ENCODE assay signal across 8 cellular contexts in genomic region chr4:5050520-5050955, GRCh38. TPM values are rescaled to one million over a fixed set of nuclear protein-coding genes. Genes with fewer than 3 reads are reported as not detected.
A peak's percentile ranks its signal among the peaks of the same experiment; 100 is the strongest.
DNase-seq lines count a peak whose midpoint lies in the region; ATAC-seq and TF ChIP-seq lines count a peak whose summit lies in the region.

No MANE protein-coding gene starts in this region.

- CTCF ChIA-PET in Panc1 (lab: Charles Lee), result interaction anchor here (1.5 kb wide), 1 partner anchor 762 kb away, joined by 5 read pairs; no protein-coding TSS in a partner anchor

- intact Hi-C loops in Panc1 (cut with micrococcal nuclease; ENCODE audit: unreplicated experiment) (loop anchor here (2.0 to 10.0 kb wide), 3 partner anchors 324 to 742 kb away; no protein-coding TSS in a partner anchor), sciatic nerve (cut with DNase I) (no loop called here)

- in situ Hi-C loops in Panc1 (cut with HindIII; ENCODE audit: low pct_unique_long_range_greater_than_20kb, low sequenced_read_pairs), result no loop called here

- H3K27ac ChIP-seq in HL-60 (replicated peaks), result no peak overlapping the region
- H3K27ac ChIP-seq in Panc1 (ENCODE audit: low read length), result peak overlapping the region; percentile 51

- H3K27me3 ChIP-seq in HL-60 (ENCODE audit: insufficient read depth, poor library complexity, severe bottlenecking) (peaks cover 25% of the 10 kb centered on the region), Panc1 (ENCODE audit: control insufficient read depth, insufficient read depth, low read length) (no peaks in the 10 kb centered on the region)

- peak; percentile 82 for ATAC-seq in Panc1
- ATAC-seq in sciatic nerve, result peak; percentile 93

- POLR2A ChIA-PET in Panc1 (lab: Charles Lee), result no interaction called here

- DNase-seq in NCI-H146 (lab: John Stamatoyannopoulos, UW), result peak; percentile 31
- no peak for DNase-seq in NCI-H146 treated with DMSO at 0.1 percent for 48 hours (lab: John Stamatoyannopoulos, UW; ENCODE audit: unreplicated experiment)
- DNase-seq in HL-60 (ENCODE audit: low read depth in 1 of 2, low spot score in 1 of 2), result peak; percentile 2 to 49
- DNase-seq in Panc1 (ENCODE audit: low read depth, low spot score), result no peak
- peak; percentile 75 to 82 for DNase-seq in cardiac fibroblast (ENCODE audit: low read depth in 2 of 2)
- peak; percentile 93 for DNase-seq in iPS-NIHi7 (ENCODE audit: extremely low spot score)
- DNase-seq in sciatic nerve (ENCODE audit: low spot score), result peak; percentile 84
- DNase-seq in central memory CD4-positive, alpha-beta T cell, result no peak

- no peaks in the 10 kb centered on the region for H3K9me3 ChIP-seq in Panc1 (ENCODE audit: control insufficient read depth, insufficient read depth, low read depth, low read length)

- H3K4me3 ChIP-seq in HL-60 (replicated peaks; ENCODE audit: insufficient read depth, low read length), result no peak overlapping the region
- peak overlapping the region; percentile 51 to 84 for H3K4me3 ChIP-seq in Panc1 (ENCODE audit: low read depth in 2 of 2, low read length in 2 of 2)
- peak overlapping the region; percentile 45 to 52 for H3K4me3 ChIP-seq in cardiac fibroblast (replicated peaks in 1 of 2; ENCODE audit: low read depth in 2 of 2, low read length in 2 of 2)

- peaks cover 4% of the 10 kb centered on the region for H3K4me1 ChIP-seq in Panc1 (ENCODE audit: control insufficient read depth, insufficient read depth, low read length)

- TF ChIP-seq CTCF in HL-60 (IDR thresholded peaks at IDR 0.05; ENCODE audit: insufficient read depth, low read length), result peak; percentile 10
- peak; percentile 80 for TF ChIP-seq CTCF in Panc1 (IDR thresholded peaks at IDR 0.05)
- peak; percentile 81 for TF ChIP-seq CTCF in cardiac fibroblast (IDR thresholded peaks at IDR 0.05; ENCODE audit: low read depth, low read length)

- no peaks in the 10 kb centered on the region for H3K36me3 ChIP-seq in Panc1 (ENCODE audit: control insufficient read depth, insufficient read depth, low read length)

- BruUV-seq in Panc1 (replicated peaks; lab: Mats Ljungman, UMichigan), result no TSS peak

RNA-seq across cellular contexts. Expression of gene STK32B, which starts 0.7 kb away (rescaled TPM):
- total RNA-seq in Panc1 (2021; ENCODE audit: unreplicated experiment) (11.6 TPM), sciatic nerve (1.6 TPM)
- 13.7 TPM for polyA plus RNA-seq in Panc1 (2012; ENCODE audit: insufficient read length)

RNA-seq across cellular contexts. Expression of gene CYTL1, which starts 31.3 kb away (rescaled TPM):
- not detected for total RNA-seq in Panc1 (2021; ENCODE audit: unreplicated experiment)
- not detected for polyA plus RNA-seq in Panc1 (2012; ENCODE audit: insufficient read length)
- total RNA-seq in sciatic nerve, result 8.3 TPM

Comparison
In these comparisons a context has a peak if more than half of its experiments do, and no peak if none do; other contexts are left out.
1. DNase-seq: peak in NCI-H146 (single experiment), HL-60 (2 of 2), cardiac fibroblast (2 of 2), iPS-NIHi7 (single experiment) and sciatic nerve (single experiment); none in NCI-H146 treated with DMSO at 0.1 percent for 48 hours (single experiment), Panc1 (single experiment) and central memory CD4-positive, alpha-beta T cell (single experiment).
2. CTCF ChIP-seq: peak in every context shown above with its lines; median percentile 81 in cardiac fibroblast; 80 in Panc1; 10 in HL-60.